In genomic region chr3:66823010-66823399, GRCh38 we compare ENCODE assay signal across 14 cellular contexts.
"Had no signal": no experiment of that assay in that cellular context is flagged by ENCODE, and none has a peak within 500 bp of the region (broad histone marks: within the 10 kb centered on the region; RNA-seq: fewer than 3 reads in every experiment).

No MANE protein-coding gene starts in this region.

- H3K36me3 ChIP-seq: cardiac muscle cell, heart left ventricle, ovary, prostate gland, sigmoid colon, thoracic aorta, uterus had no signal

- H3K9me3 ChIP-seq: heart left ventricle, ovary, prostate gland, sigmoid colon, thoracic aorta, uterus had no signal

- H3K4me3 ChIP-seq: cardiac muscle cell, coronary artery, dorsolateral prefrontal cortex, heart left ventricle, ovary, prostate gland, sigmoid colon, smooth muscle cell, thoracic aorta, uterus had no signal

- H3K4me1 ChIP-seq: prostate gland, uterus had no signal

- DNase-seq: activated CD8-positive, alpha-beta memory T cell treated with anti-CD3 and anti-CD28 coated beads, Interleukin-2, amount 50 U/mL, for 48 hours; retina had no signal

- FAIRE-seq: TTC549 had no signal

- H3K27me3 ChIP-seq: dorsolateral prefrontal cortex, heart left ventricle, ovary, sigmoid colon, uterus had no signal

- H3K4me2 ChIP-seq: smooth muscle cell had no signal

- H3K27ac ChIP-seq: cardiac muscle cell, coronary artery, dorsolateral prefrontal cortex, heart left ventricle, ovary, prostate gland, sigmoid colon, thoracic aorta, uterus, VCaP had no signal
